In the genomic region with DNA sequence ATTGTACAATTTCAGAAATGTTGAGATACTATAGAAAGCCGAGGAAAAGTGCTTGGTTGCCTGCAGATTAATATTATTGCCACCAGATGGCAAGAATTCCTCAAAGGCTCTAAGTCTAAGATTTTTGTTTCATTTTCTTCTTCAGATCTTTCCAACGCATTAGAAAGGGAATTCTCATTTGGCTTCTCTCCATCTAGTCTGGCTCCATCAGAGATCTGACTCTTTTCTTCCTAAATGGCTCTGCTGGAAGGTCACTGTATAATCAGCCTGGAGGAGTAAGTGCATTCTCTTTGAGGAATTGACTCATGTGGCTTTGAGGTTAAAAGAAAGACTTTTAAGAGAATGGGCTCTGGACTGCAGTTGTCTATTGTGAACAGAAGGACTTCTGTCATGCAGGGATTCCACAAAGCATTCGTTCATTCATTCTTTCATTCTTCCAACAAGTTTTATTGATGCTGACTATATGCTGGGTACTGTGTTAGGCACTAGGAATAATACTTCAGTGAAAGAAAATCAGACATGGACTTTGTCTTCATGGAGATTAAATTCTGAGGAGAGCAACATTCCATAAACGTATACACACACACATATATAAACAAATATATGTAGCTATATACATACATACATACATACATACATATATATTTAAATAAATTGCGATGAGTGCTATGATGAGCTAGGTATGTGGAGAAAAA, we compare ENCODE assay signal across 8 cellular contexts. TPM values are rescaled to one million over a fixed set of nuclear protein-coding genes. Genes with fewer than 3 reads are reported as not detected.
A peak's percentile ranks its signal among the peaks of the same experiment; 100 is the strongest.
DNase-seq lines count a peak whose midpoint lies in the region; ATAC-seq, FAIRE-seq and TF ChIP-seq lines count a peak whose summit lies in the region.

No MANE protein-coding gene starts in this region.

- no peak overlapping the region for H3K27ac ChIP-seq in PC-9

- peaks cover 1% of the 10 kb centered on the region for H3K27me3 ChIP-seq in BJ (ENCODE audit: control insufficient read depth, insufficient read depth, low read length)
- H3K27me3 ChIP-seq in PC-9 (ENCODE audit: insufficient read depth, low read depth), result no peaks in the 10 kb centered on the region
- no peaks in the 10 kb centered on the region for H3K27me3 ChIP-seq in endocrine pancreas (ENCODE audit: control insufficient read depth, insufficient read depth, low read length)

- intact Hi-C loops in PC-9 (cut with micrococcal nuclease; ENCODE audit: unreplicated experiment), result loop anchor here (1.0 to 10.0 kb wide), 6 partner anchors 71 to 307 kb away; a partner anchor contains a TSS

- CTCF ChIA-PET in BJ (lab: Yijun Ruan, JAX) (interaction anchor here (1.2 to 1.7 kb wide), 3 partner anchors 24 to 93 kb away, joined by 4 to 5 read pairs (median 4); no protein-coding TSS in a partner anchor), PC-9 (lab: Charles Lee) (interaction anchor here (0.6 to 1.0 kb wide), 2 partner anchors 71 to 86 kb away, joined by 3 read pairs; a partner anchor contains a TSS)

- H3F3A ChIP-seq in PC-9 (ENCODE audit: insufficient read depth, low read depth), result no peaks in the 10 kb centered on the region

- ATAC-seq in GM18520 (IDR thresholded peaks at IDR 0.05; ENCODE audit: unreplicated experiment) (no peak), GM18907 (IDR thresholded peaks at IDR 0.05; ENCODE audit: unreplicated experiment) (no peak)

- H3K9me2 ChIP-seq in PC-9 (ENCODE audit: insufficient read depth), result no peaks in the 10 kb centered on the region

- no TSS peak for BruUV-seq in PC-9 (replicated peaks; lab: Mats Ljungman, UMichigan)

- H3K4me3 ChIP-seq in BJ (ENCODE audit: low read depth, low read length), result no peak overlapping the region
- no peak overlapping the region; the same call in 1 of the 2 replicates for H3K4me3 ChIP-seq in PC-9
- peak overlapping the region; percentile 55 for H3K4me3 ChIP-seq in endocrine pancreas (ENCODE audit: control insufficient read depth, insufficient read depth, low read length)

- peak; percentile 73 for FAIRE-seq in GM19239 (lab: Jason Lieb, UNC)

- H3K9ac ChIP-seq in endocrine pancreas (ENCODE audit: control insufficient read depth, insufficient read depth, low read length), result no peak overlapping the region

- TF ChIP-seq CTCF in BJ (IDR thresholded peaks at IDR 0.05; ENCODE audit: insufficient read depth, low read depth, low read length) (peak; percentile 49), PC-9 (conservative IDR thresholded peaks at IDR 0.05) (peak; percentile 59)

- H3K79me2 ChIP-seq in PC-9 (ENCODE audit: low read depth), result no peaks in the 10 kb centered on the region

- H3K9me3 ChIP-seq in PC-9 (ENCODE audit: insufficient read depth, low read depth), result no peaks in the 10 kb centered on the region
- H3K9me3 ChIP-seq in endocrine pancreas (ENCODE audit: control insufficient read depth, low read length), result no peaks in the 10 kb centered on the region

- DNase-seq in BJ (ENCODE audit: low read depth), result peak; percentile 17
- DNase-seq in GM19239 (ENCODE audit: insufficient read length, low spot score), result peak; percentile 23
- peak; percentile 3 to 40 for DNase-seq in PC-9
- DNase-seq in myocyte (ENCODE audit: low read depth), result peak; percentile 57
- DNase-seq in GF-D8 (lab: John Stamatoyannopoulos, UW), result no peak

- H2AFZ ChIP-seq in PC-9, result no peak overlapping the region; the same call in 1 of the 2 replicates

- peak overlapping the region; percentile 54 for H3K4me2 ChIP-seq in PC-9

- H4K20me1 ChIP-seq in PC-9 (ENCODE audit: insufficient read depth), result no peaks in the 10 kb centered on the region

- H3K36me3 ChIP-seq in BJ (ENCODE audit: control insufficient read depth, insufficient read depth, low read length) (no peaks in the 10 kb centered on the region), PC-9 (ENCODE audit: low read depth) (no peaks in the 10 kb centered on the region), endocrine pancreas (ENCODE audit: control insufficient read depth, insufficient read depth, low read length) (no peaks in the 10 kb centered on the region)

- H3K4me1 ChIP-seq in PC-9 (replicated peaks; ENCODE audit: insufficient read depth), result no peaks in the 10 kb centered on the region
- H3K4me1 ChIP-seq in endocrine pancreas (ENCODE audit: control insufficient read depth, insufficient read depth, low read length), result no peaks in the 10 kb centered on the region

- POLR2A ChIA-PET in BJ (lab: Charles Lee) (no interaction called here), PC-9 (lab: Charles Lee; ENCODE audit: unreplicated experiment) (interaction anchor here (0.7 kb wide), 1 partner anchor 69 kb away, joined by 6 read pairs; no protein-coding TSS in a partner anchor)

RNA-seq across cellular contexts. Expression of a gene that starts 55.3 kb away (rescaled TPM):
- polyA plus RNA-seq in BJ (2011; rRNA removed), result not detected in 2 replicates
- polyA minus RNA-seq in BJ (2011; rRNA and poly(A)+ RNA removed), result not detected in 2 replicates
- total RNA-seq in PC-9 (2021) (not detected in 2 replicates), myocyte (not detected in 2 replicates)
- polyA plus RNA-seq in myocyte (2012), result 0.10 TPM
